In the genomic region with DNA sequence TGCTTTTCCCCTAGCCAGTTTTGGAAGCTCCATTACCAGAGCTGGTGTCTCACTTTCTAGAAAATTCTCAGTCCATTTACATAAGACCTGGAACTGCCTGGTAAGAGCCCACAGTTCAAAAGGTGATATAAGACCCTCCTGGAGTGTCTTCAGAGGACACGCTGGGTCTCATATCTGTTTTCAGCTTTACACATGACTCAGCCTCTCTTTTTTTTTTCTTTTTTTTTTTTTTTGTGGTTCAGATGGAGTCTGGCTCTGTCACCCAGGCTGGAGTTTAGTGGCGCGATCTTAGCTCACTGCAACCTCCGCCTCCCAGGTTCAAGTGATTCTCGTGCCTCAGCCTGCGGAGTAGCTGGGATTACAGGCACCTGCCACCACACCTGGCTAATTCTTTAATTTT, we compare ENCODE assay signal across 16 cellular contexts. TPM values are rescaled to one million over a fixed set of nuclear protein-coding genes. Genes with fewer than 3 reads are reported as not detected.
DNase-seq lines count a peak whose midpoint lies in the region; ATAC-seq and TF ChIP-seq lines count a peak whose summit lies in the region.
"Had no signal": no experiment of that assay in that cellular context is flagged by ENCODE, and none has a peak within 500 bp of the region (broad histone marks: within the 10 kb centered on the region; RNA-seq: fewer than 3 reads in every experiment).

No MANE protein-coding gene starts in this region.

- peaks cover 11% of the 10 kb centered on the region for H3K27me3 Mint-ChIP-seq in activated CD8-positive, alpha-beta memory T cell treated with anti-CD3 and anti-CD28 coated beads, Interleukin-2, amount 10 ng/mL, durations not matched to agents 7 days and 5 days

- H3K27me3 ChIP-seq in H7 (ENCODE audit: control insufficient read depth, insufficient read depth, low read length) = no peaks in the 10 kb centered on the region
- H3K27me3 ChIP-seq in body of pancreas = no peaks in the 10 kb centered on the region
- no peaks in the 10 kb centered on the region for H3K27me3 ChIP-seq in esophagus muscularis mucosa

- H3K4me3 ChIP-seq in OCI-LY7 (ENCODE audit: low read depth, low read length, poor library complexity, severe bottlenecking) (no peak overlapping the region), choroid plexus epithelial cell (ENCODE audit: low read depth, low read length) (no peak overlapping the region), H7 (ENCODE audit: insufficient read depth, low read depth, low read length) (no peak overlapping the region), body of pancreas (no peak overlapping the region), esophagus muscularis mucosa (no peak overlapping the region)
- H3K4me3 ChIP-seq: HAP-1 had no signal

- no peak for ATAC-seq in activated CD8-positive, alpha-beta memory T cell treated with anti-CD3 and anti-CD28 coated beads, Interleukin-2, amount 10 ng/mL, durations not matched to agents 7 days and 5 days
- ATAC-seq in body of pancreas = no peak

- H3K36me3 ChIP-seq in OCI-LY7 (ENCODE audit: insufficient read depth, low read length) = no peaks in the 10 kb centered on the region
- no peaks in the 10 kb centered on the region for H3K36me3 ChIP-seq in H7 (replicated peaks; ENCODE audit: control insufficient read depth, insufficient read depth, low read length)
- H3K36me3 ChIP-seq in body of pancreas (replicated peaks in 1 of 2; ENCODE audit: insufficient read depth in 1 of 2, low read depth in 2 of 2) = no peaks in the 10 kb centered on the region
- H3K36me3 ChIP-seq in esophagus muscularis mucosa = no peaks in the 10 kb centered on the region
- H3K36me3 ChIP-seq: HAP-1 had no signal

- TF ChIP-seq CTCF in OCI-LY7 (conservative IDR thresholded peaks at IDR 0.05; ENCODE audit: low read length) (no peak), choroid plexus epithelial cell (conservative IDR thresholded peaks at IDR 0.05; ENCODE audit: low read depth, low read length) (no peak), body of pancreas (IDR thresholded peaks at IDR 0.05) (no peak), esophagus muscularis mucosa (IDR thresholded peaks at IDR 0.05) (no peak)

- H3K4me1 ChIP-seq in OCI-LY7 (ENCODE audit: insufficient read depth, low read length, poor library complexity, severe bottlenecking) (peaks cover 94% of the 10 kb centered on the region), body of pancreas (peaks cover 4% of the 10 kb centered on the region), esophagus muscularis mucosa (peaks cover 0 to 7% (median 3%) of the 10 kb centered on the region in 4 donors)
- H3K4me1 ChIP-seq: HAP-1 had no signal

- no TSS peak for BruUV-seq in OCI-LY7 (replicated peaks; lab: Mats Ljungman, UMichigan)

- no peak overlapping the region for H3K4me3 Mint-ChIP-seq in activated CD8-positive, alpha-beta memory T cell treated with anti-CD3 and anti-CD28 coated beads, Interleukin-2, amount 10 ng/mL, durations not matched to agents 7 days and 5 days

- peak; percentile 25 for DNase-seq in activated CD8-positive, alpha-beta memory T cell treated with anti-CD3 and anti-CD28 coated beads, Interleukin-2, amount 10 ng/mL, durations not matched to agents 7 days and 5 days
- no peak for DNase-seq in activated CD8-positive, alpha-beta memory T cell treated with anti-CD3 and anti-CD28 coated beads, Interleukin-2, amount 50 U/mL, for 48 hours
- no peak for DNase-seq in OCI-LY7 (ENCODE audit: low spot score)
- peak; percentile 23 for DNase-seq in choroid plexus epithelial cell (ENCODE audit: low read depth)
- DNase-seq in H7 = no peak
- DNase-seq in body of pancreas = no peak
- no peak for DNase-seq in dermis blood vessel endothelial cell
- DNase-seq in esophagus muscularis mucosa (ENCODE audit: extremely low spot score) = no peak
- DNase-seq: 8988T, DMS79 treated with DMSO at 0.1 percent for 48 hours, GDM1, NCI-H1105 treated with DMSO at 0.1 percent for 48 hours, NCI-H1694 treated with DMSO at 0.1 percent for 48 hours, NCI-H510A treated with DMSO at 0.1 percent for 48 hours, NCI-H82 had no signal

- H4K20me1 ChIP-seq in OCI-LY7 (ENCODE audit: insufficient read depth, low read length) = no peaks in the 10 kb centered on the region

- peaks cover 33% of the 10 kb centered on the region for H3K4me1 Mint-ChIP-seq in activated CD8-positive, alpha-beta memory T cell treated with anti-CD3 and anti-CD28 coated beads, Interleukin-2, amount 10 ng/mL, durations not matched to agents 7 days and 5 days

- intact Hi-C loops in OCI-LY7 (cut with micrococcal nuclease; ENCODE audit: unreplicated experiment) = no loop called here
- intact Hi-C loops in body of pancreas (cut with DNase I) = no loop called here
- intact Hi-C loops in esophagus muscularis mucosa (cut with DNase I) = no loop called here

- peaks cover 1% of the 10 kb centered on the region for H3K36me3 Mint-ChIP-seq in activated CD8-positive, alpha-beta memory T cell treated with anti-CD3 and anti-CD28 coated beads, Interleukin-2, amount 10 ng/mL, durations not matched to agents 7 days and 5 days

- H3K9me3 ChIP-seq in OCI-LY7 (ENCODE audit: low read length) (no peaks in the 10 kb centered on the region), body of pancreas (no peaks in the 10 kb centered on the region), esophagus muscularis mucosa (no peaks in the 10 kb centered on the region)
- H3K9me3 ChIP-seq: HAP-1 had no signal

- no peak for TF ChIP-seq EP300 in esophagus muscularis mucosa (IDR thresholded peaks at IDR 0.05)

- TF ChIP-seq POLR2A in body of pancreas (IDR thresholded peaks at IDR 0.05) (no peak), esophagus muscularis mucosa (IDR thresholded peaks at IDR 0.05; ENCODE audit: low read depth) (no peak)

- peaks cover 18% of the 10 kb centered on the region; the same call in 1 of the 2 replicates for H3K79me2 ChIP-seq in OCI-LY7 (ENCODE audit: insufficient read depth, low read depth, low read length)

- peak overlapping the region; percentile 25 for H3K4me2 ChIP-seq in OCI-LY7 (ENCODE audit: low read length)

- H3K27ac Mint-ChIP-seq in activated CD8-positive, alpha-beta memory T cell treated with anti-CD3 and anti-CD28 coated beads, Interleukin-2, amount 10 ng/mL, durations not matched to agents 7 days and 5 days = no peak overlapping the region

- H3K27ac ChIP-seq in OCI-LY7 (ENCODE audit: low read depth, low read length, poor library complexity, severe bottlenecking) = peak overlapping the region; percentile 99
- H3K27ac ChIP-seq in body of pancreas = no peak overlapping the region
- no peak overlapping the region for H3K27ac ChIP-seq in esophagus muscularis mucosa (replicated peaks in 1 of 4)

- H3K9me2 ChIP-seq in OCI-LY7 (ENCODE audit: insufficient read depth, low read length) = no peaks in the 10 kb centered on the region

- POLR2A ChIA-PET in OCI-LY7 (lab: Charles Lee) = interaction anchor here (0.7 to 18.5 kb wide), 16 partner anchors 8 to 297 kb away, joined by 3 to 509 read pairs (median 3); a partner anchor contains a TSS

- WGBS in body of pancreas, 2 donors = 90 to 96% methylated on average over 6 of the region's 6 CpGs
- WGBS in esophagus muscularis mucosa = 91% methylated on average over 6 of the region's 6 CpGs

- no peaks in the 10 kb centered on the region for H3K9me3 Mint-ChIP-seq in activated CD8-positive, alpha-beta memory T cell treated with anti-CD3 and anti-CD28 coated beads, Interleukin-2, amount 10 ng/mL, durations not matched to agents 7 days and 5 days (ENCODE audit: low read depth)

- CTCF ChIA-PET in activated CD8-positive, alpha-beta memory T cell treated with anti-CD3 and anti-CD28 coated beads, Interleukin-2, amount 10 ng/mL, durations not matched to agents 7 days and 5 days (lab: Charles Lee) = interaction anchor here (0.6 to 1.9 kb wide), 7 partner anchors 9 to 1009 kb away, joined by 3 to 23 read pairs (median 3); no protein-coding TSS in a partner anchor
- CTCF ChIA-PET in OCI-LY7 (lab: Charles Lee; ENCODE audit: unreplicated experiment) = no interaction called here

- H2AFZ ChIP-seq in OCI-LY7 (ENCODE audit: low read length) = peak overlapping the region; percentile 75; the same call in 1 of the 2 replicates

RNA-seq across cellular contexts. Expression of a gene that starts 30.7 kb away (rescaled TPM):
- total RNA-seq in activated CD8-positive, alpha-beta memory T cell treated with anti-CD3 and anti-CD28 coated beads, Interleukin-2, amount 10 ng/mL, durations not matched to agents 7 days and 5 days = 10 to 100 TPM; 76.8 to 83.3 TPM
- 141 and 147 TPM in 2 replicates for total RNA-seq in OCI-LY7 (2014; rRNA removed; shearing (Covaris generic))
- total RNA-seq in OCI-LY7 (2022) = 216 and 237 TPM in 2 replicates
- 125 and 176 TPM in 2 replicates for total RNA-seq in H7 (2014; rRNA removed; shearing (Covaris generic))
- 10 to 100 TPM; 11.2 to 16.8 TPM for total RNA-seq in body of pancreas
- 32.0 and 35.1 TPM in 2 replicates for total RNA-seq in dermis blood vessel endothelial cell
- total RNA-seq in esophagus muscularis mucosa = 10 to 100 TPM; 34.5 to 55.6 (median 41.6) TPM

RNA-seq across cellular contexts. Expression of a gene that starts 59.7 kb away (rescaled TPM):
- total RNA-seq in activated CD8-positive, alpha-beta memory T cell treated with anti-CD3 and anti-CD28 coated beads, Interleukin-2, amount 10 ng/mL, durations not matched to agents 7 days and 5 days = 10 to 100 TPM in 1 of 2 experiments, 1 to 10 TPM in 1; 7.9 to 10.1 TPM
- 37.5 and 44.4 TPM in 2 replicates for total RNA-seq in OCI-LY7 (2014; rRNA removed; shearing (Covaris generic))
- 91.9 and 110 TPM in 2 replicates for total RNA-seq in OCI-LY7 (2022)
- 18.5 and 24.3 TPM in 2 replicates for total RNA-seq in H7 (2014; rRNA removed; shearing (Covaris generic))
- total RNA-seq in body of pancreas = 10 to 100 TPM; 18.8 to 22.1 TPM
- 152 and 157 TPM in 2 replicates for total RNA-seq in dermis blood vessel endothelial cell
- 10 to 100 TPM; 37.8 to 54.9 (median 46.5) TPM for total RNA-seq in esophagus muscularis mucosa

Comparison
In these comparisons a context has a peak if more than half of its experiments do, and no peak if none do; other contexts are left out.
1. DNase-seq: peak in activated CD8-positive, alpha-beta memory T cell treated with anti-CD3 and anti-CD28 coated beads, Interleukin-2, amount 10 ng/mL, durations not matched to agents 7 days and 5 days (single experiment) and choroid plexus epithelial cell (single experiment); none in activated CD8-positive, alpha-beta memory T cell treated with anti-CD3 and anti-CD28 coated beads, Interleukin-2, amount 50 U/mL, for 48 hours (single experiment), OCI-LY7 (single experiment), H7 (single experiment), body of pancreas (0 of 4), dermis blood vessel endothelial cell (single experiment) and esophagus muscularis mucosa (single experiment).